In genomic region chr7:707296-708000, GRCh38 we compare ENCODE assay signal across 14 cellular contexts.
"Had no signal": no experiment of that assay in that cellular context is flagged by ENCODE, and none has a peak within 500 bp of the region (broad histone marks: within the 10 kb centered on the region; RNA-seq: fewer than 3 reads in every experiment).

No MANE protein-coding gene starts in this region.

- H3K4me3 ChIP-seq: tibial nerve had no signal

- H3K27ac Mint-ChIP-seq: activated CD4-positive, alpha-beta memory T cell treated with anti-CD3 and anti-CD28 coated beads, Interleukin-2, amount 10 ng/mL, durations not matched to agents 7 days and 5 days; activated naive CD8-positive, alpha-beta T cell treated with anti-CD3 and anti-CD28 coated beads, Interleukin-2, amount 10 ng/mL, durations not matched to agents 7 days and 5 days; immature natural killer cell; natural killer cell treated with Interleukin-12 subunit alpha and Interleukin-12 subunit beta and Interleukin-15 and Interleukin-18, amount 100 ng/mL, for 72 hours had no signal

- H3K27ac ChIP-seq: brain microvascular endothelial cell, epithelial cell of prostate, tibial nerve had no signal

- H3K36me3 Mint-ChIP-seq: immature natural killer cell had no signal

- H3K27me3 ChIP-seq: brain microvascular endothelial cell had no signal

- H3K4me3 Mint-ChIP-seq: activated CD4-positive, alpha-beta memory T cell treated with anti-CD3 and anti-CD28 coated beads, Interleukin-2, amount 10 ng/mL, durations not matched to agents 7 days and 5 days; activated naive CD8-positive, alpha-beta T cell treated with anti-CD3 and anti-CD28 coated beads, Interleukin-2, amount 10 ng/mL, durations not matched to agents 7 days and 5 days; effector memory CD8-positive, alpha-beta T cell; immature natural killer cell; natural killer cell treated with Interleukin-12 subunit alpha and Interleukin-12 subunit beta and Interleukin-15 and Interleukin-18, amount 100 ng/mL, for 72 hours; stimulated activated effector memory CD8-positive, alpha-beta T cell treated with anti-CD3 and anti-CD28 coated beads, Interleukin-12 subunit alpha, Interleukin-12 subunit beta, amount 100 ng/mL, for 72 hours had no signal

- H3K36me3 ChIP-seq: brain microvascular endothelial cell, tibial nerve had no signal

- ATAC-seq: effector memory CD8-positive, alpha-beta T cell; natural killer cell treated with Interleukin-12 subunit alpha and Interleukin-12 subunit beta and Interleukin-15 and Interleukin-18, amount 100 ng/mL, for 72 hours; stimulated activated effector memory CD8-positive, alpha-beta T cell treated with anti-CD3 and anti-CD28 coated beads, Interleukin-12 subunit alpha, Interleukin-12 subunit beta, amount 100 ng/mL, for 72 hours had no signal

- H3K4me1 Mint-ChIP-seq: activated naive CD8-positive, alpha-beta T cell treated with anti-CD3 and anti-CD28 coated beads, Interleukin-2, amount 10 ng/mL, durations not matched to agents 7 days and 5 days; immature natural killer cell; stimulated activated effector memory CD8-positive, alpha-beta T cell treated with anti-CD3 and anti-CD28 coated beads, Interleukin-12 subunit alpha, Interleukin-12 subunit beta, amount 100 ng/mL, for 72 hours had no signal

- DNase-seq: activated CD4-positive, alpha-beta memory T cell treated with anti-CD3 and anti-CD28 coated beads, Interleukin-2, amount 10 ng/mL, durations not matched to agents 7 days and 5 days; activated gamma-delta T cell treated with Interleukin-2 at 50 U/mL for 16 hours; activated naive CD8-positive, alpha-beta T cell treated with anti-CD3 and anti-CD28 coated beads, Interleukin-2, amount 10 ng/mL, durations not matched to agents 7 days and 5 days; brain microvascular endothelial cell; dermis blood vessel endothelial cell; effector memory CD8-positive, alpha-beta T cell; foreskin melanocyte; immature natural killer cell; mammary epithelial cell; T1000 had no signal

- H3K27me3 Mint-ChIP-seq: activated CD4-positive, alpha-beta memory T cell treated with anti-CD3 and anti-CD28 coated beads, Interleukin-2, amount 10 ng/mL, durations not matched to agents 7 days and 5 days; activated naive CD8-positive, alpha-beta T cell treated with anti-CD3 and anti-CD28 coated beads, Interleukin-2, amount 10 ng/mL, durations not matched to agents 7 days and 5 days; effector memory CD8-positive, alpha-beta T cell had no signal
